21 cellular contexts compared by ENCODE assay signal in the genomic region with DNA sequence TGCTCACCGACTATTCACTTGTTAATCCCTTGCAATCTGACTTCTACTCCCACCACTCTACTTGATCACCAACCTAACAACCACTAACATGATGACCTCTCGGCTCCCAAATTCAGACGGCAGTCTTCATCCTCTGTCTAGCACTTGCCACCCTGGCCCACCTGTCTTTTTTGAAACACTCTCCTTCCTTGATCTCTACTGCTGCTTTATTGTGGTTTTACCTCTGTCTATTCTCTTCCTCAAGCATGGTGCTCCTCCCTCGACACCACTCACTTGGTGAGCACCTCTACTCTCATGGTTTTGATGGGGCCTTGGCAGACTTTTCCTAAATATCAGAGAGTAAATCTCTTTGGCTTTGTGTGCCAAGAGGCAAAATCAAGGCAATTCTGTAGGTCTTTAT. TPM values are rescaled to one million over a fixed set of nuclear protein-coding genes. Genes with fewer than 3 reads are reported as not detected.
"Had no signal": no experiment of that assay in that cellular context is flagged by ENCODE, and none has a peak within 500 bp of the region (broad histone marks: within the 10 kb centered on the region; RNA-seq: fewer than 3 reads in every experiment).

No MANE protein-coding gene starts in this region.

- H3K27ac Mint-ChIP-seq: naive B cell had no signal

- H3K27me3 Mint-ChIP-seq: naive B cell had no signal

- H3K9me3 ChIP-seq: right atrium auricular region, stomach, thoracic aorta, transverse colon had no signal

- H3K36me3 Mint-ChIP-seq: naive B cell had no signal

- H3K36me3 ChIP-seq: right atrium auricular region, stomach, thoracic aorta, transverse colon had no signal

- H3K4me3 ChIP-seq: coronary artery, right atrium auricular region, stomach, thoracic aorta, transverse colon had no signal

- DNase-seq: effector CD4-positive, alpha-beta T cell; foreskin melanocyte; head of caudate nucleus; hippocampal formation; left colon; left ventricle myocardium superior; mesendoderm; naive B cell; small intestine; stimulated activated CD4-positive, alpha-beta T cell treated with anti-CD3 and anti-CD28 coated beads, Interleukin-12 subunit alpha, Interleukin-12 subunit beta, amount 100 ng/mL, for 4 hours; stomach; substantia nigra; transverse colon had no signal

- H3K4me1 ChIP-seq: right atrium auricular region had no signal

- H3K9me3 Mint-ChIP-seq: naive B cell had no signal

- H3K27me3 ChIP-seq: right atrium auricular region, stomach, transverse colon had no signal

- H3K4me3 Mint-ChIP-seq: naive B cell had no signal

- ATAC-seq: left colon, left ventricle myocardium superior had no signal

- H3K27ac ChIP-seq: coronary artery, right atrium auricular region, stomach, thoracic aorta, transverse colon had no signal

RNA-seq across cellular contexts. Expression of gene CXCR3, which starts 21.7 kb away (rescaled TPM):
- total RNA-seq: dermis microvascular lymphatic vessel endothelial cell, kidney epithelial cell, lung microvascular endothelial cell, osteocyte, stomach had no signal
- polyA plus RNA-seq: neural cell had no signal
